In genomic region chr17:62892870-62893338, GRCh38 we compare ENCODE assay signal across 8 cellular contexts.
A peak's percentile ranks its signal among the peaks of the same experiment; 100 is the strongest.
DNase-seq lines count a peak whose midpoint lies in the region; ATAC-seq lines count a peak whose summit lies in the region.

No MANE protein-coding gene starts in this region.

- no peak overlapping the region for H3K4me2 ChIP-seq in neuronal stem cell (ENCODE audit: insufficient read depth, low read length, poor library complexity, severe bottlenecking)

- no peak overlapping the region for H2BK120ac ChIP-seq in neuronal stem cell (ENCODE audit: low read depth, low read length)

- no peaks in the 10 kb centered on the region for H3K9me3 ChIP-seq in neuronal stem cell (replicated peaks in 1 of 2; ENCODE audit: control insufficient read depth in 2 of 2, insufficient read depth in 1 of 2, low read depth in 1 of 2, low read length in 2 of 2)

- ATAC-seq in HG03432 (IDR thresholded peaks at IDR 0.05; ENCODE audit: unreplicated experiment): no peak
- ATAC-seq in HG02623 (IDR thresholded peaks at IDR 0.05; ENCODE audit: unreplicated experiment): no peak

- no peaks in the 10 kb centered on the region for H3K36me3 ChIP-seq in neuronal stem cell (replicated peaks in 1 of 2; ENCODE audit: control insufficient read depth in 2 of 2, insufficient read depth in 2 of 2, low read length in 2 of 2)

- H4K91ac ChIP-seq in neuronal stem cell (ENCODE audit: low read depth, low read length, poor library complexity): no peak overlapping the region

- H2BK5ac ChIP-seq in neuronal stem cell (ENCODE audit: low read length): no peak overlapping the region

- H3K27ac ChIP-seq in neuronal stem cell (replicated peaks; ENCODE audit: low read length): no peak overlapping the region

- no peak overlapping the region for H3K4ac ChIP-seq in neuronal stem cell (ENCODE audit: low read length)

- H3K27me3 ChIP-seq in neuronal stem cell (ENCODE audit: control insufficient read depth in 3 of 3, insufficient read depth in 3 of 3, low read depth in 1 of 3, low read length in 3 of 3): no peaks in the 10 kb centered on the region

- H2AK5ac ChIP-seq in neuronal stem cell (ENCODE audit: low read depth, low read length): no peak overlapping the region

- no peak overlapping the region for H3K23ac ChIP-seq in neuronal stem cell (ENCODE audit: low read depth, low read length, poor library complexity)

- DNase-seq in activated naive CD4-positive, alpha-beta T cell treated with Interleukin-2 at 50 U/mL for 16 hours: peak; percentile 4
- no peak for DNase-seq in activated naive CD4-positive, alpha-beta T cell (lab: John Stamatoyannopoulos, UW)
- DNase-seq in SKM-1 treated with dmso at 0.1 percent for 144 hours (lab: John Stamatoyannopoulos, UW; ENCODE audit: unreplicated experiment) (peak; percentile 95), fibroblast of gingiva (ENCODE audit: low read depth) (peak; percentile 63), neuronal stem cell (ENCODE audit: low spot score) (no peak), NCI-H446 treated with DMSO at 0.1 percent for 48 hours (lab: John Stamatoyannopoulos, UW) (no peak)

- peaks cover 2% of the 10 kb centered on the region for H3K79me1 ChIP-seq in neuronal stem cell (ENCODE audit: low read depth, low read length)

- no peak overlapping the region for H3K14ac ChIP-seq in neuronal stem cell (ENCODE audit: low read length)

- H2BK12ac ChIP-seq in neuronal stem cell (ENCODE audit: low read length): no peak overlapping the region

- no peak overlapping the region for H3K18ac ChIP-seq in neuronal stem cell (ENCODE audit: low read length)

- H3K4me1 ChIP-seq in neuronal stem cell (ENCODE audit: control insufficient read depth in 2 of 2, insufficient read depth in 1 of 2, low read depth in 1 of 2, low read length in 2 of 2): peaks cover 8 to 21% of the 10 kb centered on the region in 2 donors

- peak overlapping the region; percentile 50 for H2AFZ ChIP-seq in neuronal stem cell (ENCODE audit: low read length)

- no peak overlapping the region for H3K4me3 ChIP-seq in neuronal stem cell (ENCODE audit: low read length in 2 of 2)

- H3K9ac ChIP-seq in neuronal stem cell (ENCODE audit: low read depth, low read length, poor library complexity): no peak overlapping the region

- no CpG with 5 or more reads among the region's 4 CpGs for WGBS in neuronal stem cell (ENCODE audit: extremely low coverage in 2 of 2, insufficient read length in 2 of 2, insufficient replicate concordance in 1 of 2), 2 donors

- no peak overlapping the region for H4K8ac ChIP-seq in neuronal stem cell (ENCODE audit: low read depth, low read length)

- H2BK15ac ChIP-seq in neuronal stem cell (ENCODE audit: low read length): no peak overlapping the region

Comparison
In these comparisons a context has a peak if more than half of its experiments do, and no peak if none do; other contexts are left out.
1. DNase-seq: peak in activated naive CD4-positive, alpha-beta T cell treated with Interleukin-2 at 50 U/mL for 16 hours (single experiment), SKM-1 treated with dmso at 0.1 percent for 144 hours (single experiment) and fibroblast of gingiva (single experiment); none in activated naive CD4-positive, alpha-beta T cell (0 of 4), neuronal stem cell (single experiment) and NCI-H446 treated with DMSO at 0.1 percent for 48 hours (single experiment).